ENCODE assay signal across 35 cellular contexts in genomic region chr2:54228945-54229344, GRCh38. TPM values are rescaled to one million over a fixed set of nuclear protein-coding genes. Genes with fewer than 3 reads are reported as not detected.
DNase-seq lines count a peak whose midpoint lies in the region; ATAC-seq and TF ChIP-seq lines count a peak whose summit lies in the region.
"Had no signal": no experiment of that assay in that cellular context is flagged by ENCODE, and none has a peak within 500 bp of the region (broad histone marks: within the 10 kb centered on the region; RNA-seq: fewer than 3 reads in every experiment).

No MANE protein-coding gene starts in this region.

- H3K9me3 Mint-ChIP-seq in activated CD8-positive, alpha-beta T cell treated with anti-CD3 and anti-CD28 coated beads, Interleukin-2, amount 10 ng/mL, durations not matched to agents 7 days and 5 days (ENCODE audit: insufficient read depth), result no peaks in the 10 kb centered on the region
- H3K9me3 Mint-ChIP-seq: activated naive CD4-positive, alpha-beta T cell treated with anti-CD3 and anti-CD28 coated beads, Interleukin-2, amount 50 U/mL, for 24 hours had no signal

- H3F3A ChIP-seq in SK-N-SH (replicated peaks; ENCODE audit: insufficient read depth), result no peaks in the 10 kb centered on the region

- H3K4me3 Mint-ChIP-seq in activated CD8-positive, alpha-beta T cell treated with anti-CD3 and anti-CD28 coated beads, Interleukin-2, amount 10 ng/mL, durations not matched to agents 7 days and 5 days, result no peak overlapping the region
- H3K4me3 Mint-ChIP-seq: activated CD4-positive, alpha-beta T cell treated with anti-CD3 and anti-CD28 coated beads for 36 hours; activated CD8-positive, alpha-beta T cell treated with anti-CD3 and anti-CD28 coated beads for 36 hours; activated naive CD4-positive, alpha-beta T cell treated with anti-CD3 and anti-CD28 coated beads, Interleukin-2, amount 50 U/mL, for 24 hours; activated T-helper 17 cell treated with anti-CD3 and anti-CD28 coated beads, Interleukin-2, amount 50 U/mL, for 72 hours; H9; neural progenitor cell had no signal

- H3K27ac Mint-ChIP-seq in activated CD8-positive, alpha-beta T cell treated with anti-CD3 and anti-CD28 coated beads, Interleukin-2, amount 10 ng/mL, durations not matched to agents 7 days and 5 days, result no peak overlapping the region
- H3K27ac Mint-ChIP-seq: activated CD4-positive, alpha-beta T cell treated with anti-CD3 and anti-CD28 coated beads for 36 hours; activated CD8-positive, alpha-beta T cell treated with anti-CD3 and anti-CD28 coated beads for 36 hours; activated naive CD4-positive, alpha-beta T cell treated with anti-CD3 and anti-CD28 coated beads, Interleukin-2, amount 50 U/mL, for 24 hours; activated T-helper 17 cell treated with anti-CD3 and anti-CD28 coated beads, Interleukin-2, amount 50 U/mL, for 72 hours; H9; neural progenitor cell had no signal

- H3K36me3 ChIP-seq in SK-N-SH (replicated peaks in 1 of 2; ENCODE audit: control insufficient read depth in 1 of 2, insufficient read depth in 2 of 2, low read length in 1 of 2), result no peaks in the 10 kb centered on the region
- no peaks in the 10 kb centered on the region for H3K36me3 ChIP-seq in right atrium auricular region
- no peaks in the 10 kb centered on the region for H3K36me3 ChIP-seq in sigmoid colon
- H3K36me3 ChIP-seq: BLaER1, breast epithelium, MG63, neural progenitor cell, right lobe of liver, upper lobe of left lung had no signal

- H3K9ac ChIP-seq in SK-N-SH, result no peak overlapping the region
- H3K9ac ChIP-seq: BLaER1, KMS-11, neural progenitor cell had no signal

- TF ChIP-seq CTCF in SK-N-SH (IDR thresholded peaks at IDR 0.05), result no peak
- TF ChIP-seq CTCF in cardiac fibroblast (IDR thresholded peaks at IDR 0.05; ENCODE audit: low read depth, low read length), result no peak
- no peak for TF ChIP-seq CTCF in right atrium auricular region (IDR thresholded peaks at IDR 0.05)
- TF ChIP-seq CTCF in sigmoid colon (IDR thresholded peaks at IDR 0.05), result no peak

- no peak for ATAC-seq in activated CD8-positive, alpha-beta T cell treated with anti-CD3 and anti-CD28 coated beads, Interleukin-2, amount 10 ng/mL, durations not matched to agents 7 days and 5 days
- ATAC-seq: activated CD4-positive, alpha-beta T cell treated with anti-CD3 and anti-CD28 coated beads for 36 hours; activated CD8-positive, alpha-beta T cell treated with anti-CD3 and anti-CD28 coated beads for 36 hours; activated T-helper 17 cell treated with anti-CD3 and anti-CD28 coated beads, Interleukin-2, amount 50 U/mL, for 72 hours had no signal

- H3K4me1 ChIP-seq in SK-N-SH (ENCODE audit: control insufficient read depth in 1 of 2, insufficient read depth in 2 of 2, low read depth in 1 of 2, low read length in 1 of 2) (peaks cover 0 to 30% of the 10 kb centered on the region in 2 experiments; a peak in 2 of 4 replicates), right atrium auricular region (peaks cover 0 to 14% of the 10 kb centered on the region in 2 donors), sigmoid colon (peaks cover 0 to 18% (median 4%) of the 10 kb centered on the region in 4 donors)
- H3K4me1 ChIP-seq: BLaER1, breast epithelium, right lobe of liver, upper lobe of left lung had no signal

- TF ChIP-seq EP300 in SK-N-SH (IDR thresholded peaks at IDR 0.05; ENCODE audit: borderline replicate concordance in 1 of 2, low read depth in 1 of 2, low read length in 1 of 2) (peak in 1 of 2 experiments; percentile 16; a peak in 1 of 4 replicates), sigmoid colon (IDR thresholded peaks at IDR 0.05) (no peak)

- POLR2A ChIA-PET in SK-N-SH (lab: Yijun Ruan, JAX), result no interaction called here
- POLR2A ChIA-PET in activated CD8-positive, alpha-beta T cell treated with anti-CD3 and anti-CD28 coated beads, Interleukin-2, amount 10 ng/mL, durations not matched to agents 7 days and 5 days (lab: Charles Lee), result no interaction called here

- H3K9me2 ChIP-seq in SK-N-SH, result no peaks in the 10 kb centered on the region

- no peaks in the 10 kb centered on the region for H3K79me2 ChIP-seq in SK-N-SH (ENCODE audit: insufficient read depth)

- H3K4me3 ChIP-seq in SK-N-SH (ENCODE audit: low read depth in 2 of 2, low read length in 1 of 2) (no peak overlapping the region), cardiac fibroblast (replicated peaks in 1 of 2; ENCODE audit: low read depth in 2 of 2, low read length in 2 of 2) (no peak overlapping the region), right atrium auricular region (no peak overlapping the region), sigmoid colon (no peak overlapping the region)
- H3K4me3 ChIP-seq: BLaER1, breast epithelium, lung, MG63, neural progenitor cell, PC-9, right lobe of liver, upper lobe of left lung had no signal

- H3K36me3 Mint-ChIP-seq in activated CD8-positive, alpha-beta T cell treated with anti-CD3 and anti-CD28 coated beads, Interleukin-2, amount 10 ng/mL, durations not matched to agents 7 days and 5 days (ENCODE audit: low read depth), result no peaks in the 10 kb centered on the region
- H3K36me3 Mint-ChIP-seq: neural progenitor cell had no signal

- no peak overlapping the region for H2AFZ ChIP-seq in SK-N-SH (ENCODE audit: low read depth)
- H2AFZ ChIP-seq: neural progenitor cell, PC-9 had no signal

- H3K4me1 Mint-ChIP-seq in activated CD8-positive, alpha-beta T cell treated with anti-CD3 and anti-CD28 coated beads, Interleukin-2, amount 10 ng/mL, durations not matched to agents 7 days and 5 days (ENCODE audit: low read depth), result peaks cover 5% of the 10 kb centered on the region
- H3K4me1 Mint-ChIP-seq: activated CD4-positive, alpha-beta T cell treated with anti-CD3 and anti-CD28 coated beads for 36 hours; activated naive CD4-positive, alpha-beta T cell treated with anti-CD3 and anti-CD28 coated beads, Interleukin-2, amount 50 U/mL, for 24 hours; activated T-helper 17 cell treated with anti-CD3 and anti-CD28 coated beads, Interleukin-2, amount 50 U/mL, for 72 hours; neural progenitor cell had no signal

- 0 out of 2 replicates have a peak, but pooled peaks have one; percentile 3 for TF ChIP-seq RAD21 in SK-N-SH (IDR thresholded peaks at IDR 0.05; ENCODE audit: low read length)

- peak; percentile 38 for DNase-seq in SK-N-SH
- DNase-seq in cardiac fibroblast (ENCODE audit: low read depth in 2 of 2), result peak; percentile 6 to 65
- peak; percentile 71 for DNase-seq in right atrium auricular region (ENCODE audit: low spot score)
- DNase-seq in sigmoid colon, result peak; percentile 68
- no peak for DNase-seq in SIG-M5 treated with dmso at 0.1 percent for 504 hours (lab: John Stamatoyannopoulos, UW; ENCODE audit: unreplicated experiment)
- no peak for DNase-seq in glomerular visceral epithelial cell (ENCODE audit: extremely low spot score)
- no peak for DNase-seq in activated CD8-positive, alpha-beta T cell treated with anti-CD3 and anti-CD28 coated beads, Interleukin-2, amount 10 ng/mL, durations not matched to agents 7 days and 5 days
- no peak for DNase-seq in hippocampal formation (lab: John Stamatoyannopoulos, UW)
- DNase-seq: activated CD4-positive, alpha-beta T cell treated with anti-CD3 and anti-CD28 coated beads for 36 hours; activated CD8-positive, alpha-beta T cell treated with anti-CD3 and anti-CD28 coated beads for 36 hours; effector CD8-positive, alpha-beta T cell; H9; MG63; NCI-H2029 treated with DMSO at 0.1 percent for 48 hours; NCI-H2227 treated with DMSO at 0.1 percent for 48 hours; NCI-H526; PC-9; posterior cingulate gyrus; SHP77; stimulated activated CD4-positive, alpha-beta T cell treated with anti-CD3 and anti-CD28 coated beads, Interleukin-15, amount 100 ng/mL, for 24 hours; stimulated activated CD4-positive, alpha-beta T cell treated with anti-CD3 and anti-CD28 coated beads, Interleukin-4, amount 100 ng/mL, for 4 hours; upper lobe of left lung had no signal

- H3K4me2 ChIP-seq in SK-N-SH, result no peak overlapping the region
- H3K4me2 ChIP-seq: BLaER1, KMS-11, neural progenitor cell, PC-9 had no signal

- H3K27me3 ChIP-seq in SK-N-SH (ENCODE audit: insufficient read depth) (no peaks in the 10 kb centered on the region), right atrium auricular region (no peaks in the 10 kb centered on the region), sigmoid colon (no peaks in the 10 kb centered on the region)
- H3K27me3 ChIP-seq: BLaER1, breast epithelium, MG63, neural progenitor cell, right lobe of liver, upper lobe of left lung had no signal

- intact Hi-C loops in sigmoid colon (cut with DNase I), result no loop called here

- H3K27me3 Mint-ChIP-seq in activated CD8-positive, alpha-beta T cell treated with anti-CD3 and anti-CD28 coated beads, Interleukin-2, amount 10 ng/mL, durations not matched to agents 7 days and 5 days (ENCODE audit: low read depth), result no peaks in the 10 kb centered on the region
- H3K27me3 Mint-ChIP-seq: activated CD4-positive, alpha-beta T cell treated with anti-CD3 and anti-CD28 coated beads for 36 hours; activated CD8-positive, alpha-beta T cell treated with anti-CD3 and anti-CD28 coated beads for 36 hours; activated naive CD4-positive, alpha-beta T cell treated with anti-CD3 and anti-CD28 coated beads, Interleukin-2, amount 50 U/mL, for 24 hours; activated T-helper 17 cell treated with anti-CD3 and anti-CD28 coated beads, Interleukin-2, amount 50 U/mL, for 72 hours had no signal

- H3K9me3 ChIP-seq in SK-N-SH (no peaks in the 10 kb centered on the region), right atrium auricular region (no peaks in the 10 kb centered on the region), sigmoid colon (no peaks in the 10 kb centered on the region)
- H3K9me3 ChIP-seq: breast epithelium, MG63, right lobe of liver, upper lobe of left lung had no signal

- no peak for TF ChIP-seq POLR2A in sigmoid colon (IDR thresholded peaks at IDR 0.05)

- H3K27ac ChIP-seq in SK-N-SH (ENCODE audit: low read depth in 2 of 2, low read length in 1 of 2), result peak overlapping the region in 1 of 2 experiments; percentile 82; a peak in 2 of 4 replicates
- H3K27ac ChIP-seq in right atrium auricular region, result peak overlapping the region in 1 of 2 donors; percentile 26
- H3K27ac ChIP-seq in sigmoid colon, result peak overlapping the region in 1 of 4 donors; percentile 10
- H3K27ac ChIP-seq: BLaER1, breast epithelium, HL-60, KMS-11, neural progenitor cell, PC-9, right lobe of liver, upper lobe of left lung, VCaP had no signal

- CTCF ChIA-PET in SK-N-SH (lab: Yijun Ruan, JAX), result interaction anchor here (0.7 to 1.2 kb wide), 2 partner anchors 10 to 22 kb away, joined by 3 read pairs; no protein-coding TSS in a partner anchor
- CTCF ChIA-PET in activated CD8-positive, alpha-beta T cell treated with anti-CD3 and anti-CD28 coated beads, Interleukin-2, amount 10 ng/mL, durations not matched to agents 7 days and 5 days (lab: Charles Lee), result no interaction called here

- WGBS in SK-N-SH (ENCODE audit: low lambda C conversion rate), result 61% methylated on average over 2 of the region's 2 CpGs
- 80 to 91% methylated on average over 2 of the region's 2 CpGs for WGBS in sigmoid colon, 2 donors

- H4K20me1 ChIP-seq in SK-N-SH (ENCODE audit: insufficient read depth), result no peaks in the 10 kb centered on the region
- H4K20me1 ChIP-seq: BLaER1 had no signal

RNA-seq across cellular contexts. Expression of gene TSPYL6, which starts 27.1 kb away (rescaled TPM):
- polyA plus RNA-seq in SK-N-SH (2012; rRNA removed) (not detected in 2 replicates), sigmoid colon (not detected)
- not detected in 2 replicates for polyA plus RNA-seq in SK-N-SH (2012; cell fraction: cytosol; rRNA removed)
- 0.01 TPM in 1 of 2 replicates, not detected in the other for polyA plus RNA-seq in SK-N-SH (2012; cell fraction: nucleus; rRNA removed)
- total RNA-seq in right atrium auricular region (not detected), sigmoid colon (under 1 TPM in 1 of 4 donors, not detected in 3; 0.16 TPM)
- total RNA-seq in activated CD8-positive, alpha-beta T cell treated with anti-CD3 and anti-CD28 coated beads, Interleukin-2, amount 10 ng/mL, durations not matched to agents 7 days and 5 days, result not detected
- total RNA-seq: activated CD4-positive, alpha-beta T cell treated with anti-CD3 and anti-CD28 coated beads for 36 hours; activated CD8-positive, alpha-beta T cell treated with anti-CD3 and anti-CD28 coated beads for 36 hours; activated T-helper 17 cell treated with anti-CD3 and anti-CD28 coated beads, Interleukin-2, amount 50 U/mL, for 72 hours; breast epithelium; G401; H9; PC-9; right lobe of liver had no signal
- polyA plus RNA-seq: AG04450, keratinocyte, lung had no signal

Comparison
In these comparisons a context has a peak if more than half of its experiments do, and no peak if none do; other contexts are left out.
1. DNase-seq: peak in SK-N-SH (single experiment), cardiac fibroblast (2 of 2), right atrium auricular region (single experiment) and sigmoid colon (single experiment); none in SIG-M5 treated with dmso at 0.1 percent for 504 hours (single experiment), glomerular visceral epithelial cell (single experiment), activated CD8-positive, alpha-beta T cell treated with anti-CD3 and anti-CD28 coated beads, Interleukin-2, amount 10 ng/mL, durations not matched to agents 7 days and 5 days (single experiment) and hippocampal formation (0 of 2).